8 cellular contexts compared by ENCODE assay signal in the genomic region with DNA sequence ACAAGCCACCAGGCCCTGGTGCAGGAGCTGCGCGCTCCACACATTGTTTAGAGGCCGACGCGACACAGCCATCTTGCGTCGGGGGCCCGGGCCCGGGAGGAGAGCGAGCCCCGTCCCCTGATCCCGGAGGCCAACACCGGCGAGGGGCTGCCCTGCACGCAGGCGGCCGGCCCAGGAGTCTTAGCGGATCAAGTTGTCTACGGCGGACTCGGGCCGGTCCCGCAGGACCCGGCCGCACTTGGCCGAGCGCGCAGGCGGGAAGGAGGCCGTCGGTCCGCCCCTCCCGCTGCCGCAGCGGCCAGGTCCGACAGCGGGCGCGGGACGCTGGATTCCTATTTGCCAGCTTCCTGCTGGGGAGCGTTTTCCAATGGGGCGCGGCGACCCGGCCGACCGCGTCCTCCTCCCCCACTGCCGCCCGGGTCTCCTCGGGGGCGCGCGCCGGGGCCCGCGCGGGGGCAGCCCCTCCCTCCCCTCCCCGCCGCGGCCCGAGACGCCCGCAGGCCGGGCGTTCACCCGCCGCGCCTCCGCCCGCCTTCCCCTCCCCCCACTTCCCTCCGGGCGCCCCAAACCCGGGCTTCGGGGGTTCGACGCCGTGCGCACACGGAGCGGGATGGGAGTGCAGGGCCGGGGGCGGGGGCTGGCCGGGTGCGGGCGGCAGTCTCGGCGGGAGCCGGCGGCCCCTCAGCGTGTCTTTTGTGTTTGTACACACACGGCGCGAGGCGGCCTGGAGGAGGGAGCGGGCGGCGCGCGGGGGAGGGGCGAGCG. TPM values are rescaled to one million over a fixed set of nuclear protein-coding genes. Genes with fewer than 3 reads are reported as not detected.
DNase-seq lines count a peak whose midpoint lies in the region; ATAC-seq and TF ChIP-seq lines count a peak whose summit lies in the region.

No MANE protein-coding gene starts in this region.

- peaks cover 29 to 53% of the 10 kb centered on the region in 2 donors for H3K36me3 Mint-ChIP-seq in CD4-positive, alpha-beta memory T cell
- peaks cover 33% of the 10 kb centered on the region for H3K36me3 Mint-ChIP-seq in activated CD8-positive, alpha-beta T cell treated with anti-CD3 and anti-CD28 coated beads for 36 hours (ENCODE audit: low read depth)
- peaks cover 23% of the 10 kb centered on the region for H3K36me3 Mint-ChIP-seq in mesothelial cell of epicardium

- peak; percentile 52 for TF ChIP-seq POLR2A in GM19099 (IDR thresholded peaks at IDR 0.05; ENCODE audit: extremely low read depth, insufficient read length, low read depth)

- peaks cover 40% of the 10 kb centered on the region for H3K4me1 ChIP-seq in CD4-positive, alpha-beta memory T cell (ENCODE audit: insufficient read depth, low read length)

- peaks cover 29 to 57% (median 38%) of the 10 kb centered on the region in 4 donors for H3K4me1 Mint-ChIP-seq in CD4-positive, alpha-beta memory T cell
- H3K4me1 Mint-ChIP-seq in activated CD8-positive, alpha-beta T cell treated with anti-CD3 and anti-CD28 coated beads for 36 hours (ENCODE audit: low read depth) = peaks cover 26% of the 10 kb centered on the region
- peaks cover 32% of the 10 kb centered on the region for H3K4me1 Mint-ChIP-seq in mesothelial cell of epicardium
- H3K4me1 Mint-ChIP-seq in stimulated activated naive CD8-positive, alpha-beta T cell treated with anti-CD3 and anti-CD28 coated beads, Interleukin-15, amount 100 ng/mL, for 72 hours = peaks cover 36% of the 10 kb centered on the region

- intact Hi-C loops in CD4-positive, alpha-beta memory T cell (cut with micrococcal nuclease) = loop anchor here (1.0 to 5.0 kb wide), 5 partner anchors 63 to 1630 kb away; a partner anchor contains a TSS
- intact Hi-C loops in activated CD8-positive, alpha-beta T cell treated with anti-CD3 and anti-CD28 coated beads for 36 hours (cut with micrococcal nuclease) = no loop called here

- peak overlapping the region; percentile 91 to 100 (median 99) for H3K4me3 Mint-ChIP-seq in CD4-positive, alpha-beta memory T cell
- peak overlapping the region; percentile 97 for H3K4me3 Mint-ChIP-seq in activated CD8-positive, alpha-beta T cell treated with anti-CD3 and anti-CD28 coated beads for 36 hours
- H3K4me3 Mint-ChIP-seq in mesothelial cell of epicardium = peak overlapping the region; percentile 91
- peak overlapping the region; percentile 96 to 100 for H3K4me3 Mint-ChIP-seq in stimulated activated naive CD8-positive, alpha-beta T cell treated with anti-CD3 and anti-CD28 coated beads, Interleukin-15, amount 100 ng/mL, for 72 hours

- H3K9me3 ChIP-seq in CD4-positive, alpha-beta memory T cell (ENCODE audit: control insufficient read depth in 1 of 2, low read length in 2 of 2) = no peaks in the 10 kb centered on the region

- CTCF ChIA-PET in CD4-positive, alpha-beta memory T cell (lab: Charles Lee; ENCODE audit: partially characterized antibody) = interaction anchor here (0.6 to 2.8 kb wide), 6 partner anchors 10 to 74 kb away, joined by 3 to 18 read pairs (median 6); a partner anchor contains a TSS
- CTCF ChIA-PET in activated CD8-positive, alpha-beta T cell treated with anti-CD3 and anti-CD28 coated beads for 36 hours (lab: Charles Lee) = interaction anchor here (0.9 to 2.7 kb wide), 5 partner anchors 10 to 75 kb away, joined by 3 to 8 read pairs (median 4); no protein-coding TSS in a partner anchor

- peak; percentile 51 for ATAC-seq in HG03175 (IDR thresholded peaks at IDR 0.05; ENCODE audit: unreplicated experiment)
- peak; percentile 28 for ATAC-seq in activated CD8-positive, alpha-beta T cell treated with anti-CD3 and anti-CD28 coated beads for 36 hours
- ATAC-seq in stimulated activated naive CD8-positive, alpha-beta T cell treated with anti-CD3 and anti-CD28 coated beads, Interleukin-15, amount 100 ng/mL, for 72 hours = peak; percentile 58

- no peaks in the 10 kb centered on the region for H3K9me3 Mint-ChIP-seq in CD4-positive, alpha-beta memory T cell
- no peaks in the 10 kb centered on the region for H3K9me3 Mint-ChIP-seq in activated CD8-positive, alpha-beta T cell treated with anti-CD3 and anti-CD28 coated beads for 36 hours
- no peaks in the 10 kb centered on the region for H3K9me3 Mint-ChIP-seq in mesothelial cell of epicardium
- no peaks in the 10 kb centered on the region for H3K9me3 Mint-ChIP-seq in stimulated activated naive CD8-positive, alpha-beta T cell treated with anti-CD3 and anti-CD28 coated beads, Interleukin-15, amount 100 ng/mL, for 72 hours

- H3K27me3 Mint-ChIP-seq in CD4-positive, alpha-beta memory T cell = peaks cover 0 to 2% of the 10 kb centered on the region in 2 donors
- no peaks in the 10 kb centered on the region for H3K27me3 Mint-ChIP-seq in activated CD8-positive, alpha-beta T cell treated with anti-CD3 and anti-CD28 coated beads for 36 hours
- no peaks in the 10 kb centered on the region for H3K27me3 Mint-ChIP-seq in mesothelial cell of epicardium (ENCODE audit: low read depth)
- H3K27me3 Mint-ChIP-seq in stimulated activated naive CD8-positive, alpha-beta T cell treated with anti-CD3 and anti-CD28 coated beads, Interleukin-15, amount 100 ng/mL, for 72 hours = no peaks in the 10 kb centered on the region

- peak in 3 of 5 donors; percentile 43 to 60 (median 56) for DNase-seq in CD4-positive, alpha-beta memory T cell
- DNase-seq in NCI-H226 = peak; percentile 9
- peak; percentile 43 for DNase-seq in activated CD8-positive, alpha-beta T cell treated with anti-CD3 and anti-CD28 coated beads for 36 hours
- peak; percentile 80 for DNase-seq in epithelial cell of esophagus (ENCODE audit: low read depth)
- peak; percentile 69 to 82 for DNase-seq in mesothelial cell of epicardium (ENCODE audit: low spot score in 2 of 2, unreplicated experiment in 2 of 2)
- DNase-seq in stimulated activated naive CD8-positive, alpha-beta T cell treated with anti-CD3 and anti-CD28 coated beads, Interleukin-15, amount 100 ng/mL, for 72 hours = no peak

- H3K27ac ChIP-seq in CD4-positive, alpha-beta memory T cell (ENCODE audit: low read depth, low read length) = peak overlapping the region; percentile 82

- no peaks in the 10 kb centered on the region for H3K27me3 ChIP-seq in CD4-positive, alpha-beta memory T cell (ENCODE audit: insufficient read depth, low read length)

- H3K4me3 ChIP-seq in CD4-positive, alpha-beta memory T cell (ENCODE audit: low read length in 2 of 2) = peak overlapping the region in 1 of 2 donors; percentile 72
- H3K4me3 ChIP-seq in epithelial cell of esophagus (ENCODE audit: low read length) = peak overlapping the region; percentile 58

- POLR2A ChIA-PET in CD4-positive, alpha-beta memory T cell (lab: Charles Lee; ENCODE audit: partially characterized antibody) = interaction anchor here (0.9 to 13.0 kb wide), 28 partner anchors 8 to 878 kb away, joined by 3 to 614 read pairs (median 11); a partner anchor contains a TSS
- POLR2A ChIA-PET in activated CD8-positive, alpha-beta T cell treated with anti-CD3 and anti-CD28 coated beads for 36 hours (lab: Charles Lee) = interaction anchor here (0.7 to 3.6 kb wide), 18 partner anchors 9 to 1704 kb away, joined by 3 to 43 read pairs (median 6); a partner anchor contains a TSS

- TF ChIP-seq CTCF in activated CD8-positive, alpha-beta T cell treated with anti-CD3 and anti-CD28 coated beads for 36 hours (IDR thresholded peaks at IDR 0.05) = no peak
- TF ChIP-seq CTCF in epithelial cell of esophagus (IDR thresholded peaks at IDR 0.05; ENCODE audit: insufficient read depth, low read depth, low read length, missing control alignments) = no peak
- TF ChIP-seq CTCF in mesothelial cell of epicardium (IDR thresholded peaks at IDR 0.05; ENCODE audit: unreplicated experiment) = no peak

- H3K36me3 ChIP-seq in CD4-positive, alpha-beta memory T cell (ENCODE audit: insufficient read depth, low read length) = peaks cover 14% of the 10 kb centered on the region

- H3K27ac Mint-ChIP-seq in CD4-positive, alpha-beta memory T cell = peak overlapping the region; percentile 95 to 99 (median 97)
- H3K27ac Mint-ChIP-seq in activated CD8-positive, alpha-beta T cell treated with anti-CD3 and anti-CD28 coated beads for 36 hours = peak overlapping the region; percentile 82
- H3K27ac Mint-ChIP-seq in mesothelial cell of epicardium = peak overlapping the region; percentile 98
- H3K27ac Mint-ChIP-seq in stimulated activated naive CD8-positive, alpha-beta T cell treated with anti-CD3 and anti-CD28 coated beads, Interleukin-15, amount 100 ng/mL, for 72 hours = peak overlapping the region; percentile 71 to 91

RNA-seq across cellular contexts. Expression of a gene that starts 0.5 kb away (rescaled TPM):
- total RNA-seq in CD4-positive, alpha-beta memory T cell = 100 to 1,000 TPM; 391 to 397 TPM
- polyA plus RNA-seq in CD4-positive, alpha-beta memory T cell = 100 to 1,000 TPM; 639 to 695 TPM
- 100 to 1,000 TPM; 287 to 308 TPM for total RNA-seq in activated CD8-positive, alpha-beta T cell treated with anti-CD3 and anti-CD28 coated beads for 36 hours
- 796 to 806 TPM (median 800 TPM) in 3 replicates for total RNA-seq in mesothelial cell of epicardium

Comparison
In these comparisons a context has a peak if more than half of its experiments do, and no peak if none do; other contexts are left out.
1. DNase-seq: peak in CD4-positive, alpha-beta memory T cell (3 of 5), NCI-H226 (single experiment), activated CD8-positive, alpha-beta T cell treated with anti-CD3 and anti-CD28 coated beads for 36 hours (single experiment), epithelial cell of esophagus (single experiment) and mesothelial cell of epicardium (2 of 2); none in stimulated activated naive CD8-positive, alpha-beta T cell treated with anti-CD3 and anti-CD28 coated beads, Interleukin-15, amount 100 ng/mL, for 72 hours (0 of 2).
2. Peak in every context shown above with its lines, with median percentiles within 50 percentile points of each other: H3K27ac Mint-ChIP-seq, H3K4me3 Mint-ChIP-seq and ATAC-seq.